Comparison of ENCODE assay signal across 7 cellular contexts in the genomic region with DNA sequence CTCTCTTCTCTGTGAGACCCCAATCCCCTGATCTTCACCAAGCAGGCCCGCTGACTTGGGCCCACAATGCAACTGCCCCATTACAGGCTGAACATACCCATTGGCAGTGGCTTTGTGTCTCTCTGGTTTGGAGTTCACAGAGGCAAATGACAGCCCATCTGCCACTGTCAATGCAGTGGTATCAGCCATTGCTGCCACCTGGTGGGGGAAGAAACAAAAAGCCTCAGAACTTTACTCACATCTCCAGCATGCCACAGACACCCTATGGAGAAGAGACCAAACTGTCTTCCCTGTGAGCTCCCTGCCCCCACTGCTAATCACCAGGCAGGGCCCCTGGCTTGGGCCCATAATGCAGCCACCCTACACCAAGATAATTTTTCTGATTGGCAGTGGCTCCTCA.
DNase-seq lines count a peak whose midpoint lies in the region; ATAC-seq lines count a peak whose summit lies in the region.

No MANE protein-coding gene starts in this region.

- DNase-seq in GDM1 (lab: John Stamatoyannopoulos, UW) (peak; percentile 0), T-helper 9 cell (peak; percentile 9), left lobe of liver (ENCODE audit: low spot score) (no peak), NCI-H2227 (lab: John Stamatoyannopoulos, UW; ENCODE audit: unreplicated experiment) (no peak), dedifferentiated amniotic fluid mesenchymal stem cell (ENCODE audit: extremely low spot score) (no peak)
- no peak for DNase-seq in activated CD8-positive, alpha-beta memory T cell treated with anti-CD3 and anti-CD28 coated beads, Interleukin-2, amount 50 U/mL, for 48 hours

- ATAC-seq in HG03159 (IDR thresholded peaks at IDR 0.05; ENCODE audit: unreplicated experiment) (peak; percentile 68), left lobe of liver (peak; percentile 71)

Comparison
In these comparisons a context has a peak if more than half of its experiments do, and no peak if none do; other contexts are left out.
1. DNase-seq: peak in GDM1 (single experiment) and T-helper 9 cell (single experiment); none in left lobe of liver (single experiment), NCI-H2227 (single experiment), activated CD8-positive, alpha-beta memory T cell treated with anti-CD3 and anti-CD28 coated beads, Interleukin-2, amount 50 U/mL, for 48 hours (single experiment) and dedifferentiated amniotic fluid mesenchymal stem cell (single experiment).